30 cellular contexts compared by ENCODE assay signal in genomic region chr3:126503701-126504100, GRCh38. TPM values are rescaled to one million over a fixed set of nuclear protein-coding genes. Genes with fewer than 3 reads are reported as not detected.
"Had no signal": no experiment of that assay in that cellular context is flagged by ENCODE, and none has a peak within 500 bp of the region (broad histone marks: within the 10 kb centered on the region; RNA-seq: fewer than 3 reads in every experiment).

No MANE protein-coding gene starts in this region.

- H3K9me3 ChIP-seq: stomach, suprapubic skin, testis, thoracic aorta, thyroid gland, tibial artery, tibial nerve, transverse colon, upper lobe of left lung, upper lobe of right lung, uterus, vagina had no signal

- H3K36me3 ChIP-seq: stomach, suprapubic skin, thoracic aorta, thyroid gland, tibial artery, tibial nerve, transverse colon, upper lobe of left lung, upper lobe of right lung, uterus, vagina had no signal

- H3K4me1 ChIP-seq: stomach, suprapubic skin, testis, thyroid gland, tibial artery, tibial nerve, transverse colon, upper lobe of left lung, upper lobe of right lung, uterus, vagina had no signal

- H3K27ac ChIP-seq: stomach, suprapubic skin, testis, thoracic aorta, thyroid gland, tibial artery, tibial nerve, transverse colon, upper lobe of left lung, upper lobe of right lung, uterus, vagina had no signal

- H3K4me3 ChIP-seq: stomach, suprapubic skin, testis, thoracic aorta, thyroid gland, tibial artery, tibial nerve, transverse colon, upper lobe of left lung, upper lobe of right lung, uterus, vagina had no signal

- DNase-seq: stimulated activated CD4-positive, alpha-beta T cell treated with anti-CD3 and anti-CD28 coated beads, Interleukin-2, amount 100 ng/mL, for 48 hours; stimulated activated CD4-positive, alpha-beta T cell treated with anti-CD3 and anti-CD28 coated beads, Interleukin-4, amount 100 ng/mL, for 1 hour; stimulated activated CD4-positive, alpha-beta T cell treated with anti-CD3 and anti-CD28 coated beads, Interleukin-4, amount 100 ng/mL, for 24 hours; stimulated activated CD4-positive, alpha-beta T cell treated with anti-CD3 and anti-CD28 coated beads, Interleukin-4, amount 100 ng/mL, for 4 hours; stimulated activated CD8-positive, alpha-beta memory T cell treated with anti-CD3 and anti-CD28 coated beads, Interleukin-4, amount 100 ng/mL, for 48 hours; stimulated activated naive B cell treated with anti-CD40 and anti-IgM and Interleukin-4, amounts not matched to agents 10 μg/mL and 1 μg/mL and 100 μg/mL, for 72 hours; stimulated activated naive CD4-positive, alpha-beta T cell; stimulated activated naive CD4-positive, alpha-beta T cell treated with Interleukin-2 at 50 U/mL for 16 hours; stimulated activated naive CD8-positive, alpha-beta T cell treated with anti-CD3 and anti-CD28 coated beads, Interleukin-15, amount 100 ng/mL, for 72 hours; stimulated activated naive CD8-positive, alpha-beta T cell treated with anti-CD3 and anti-CD28 coated beads, Interleukin-15, Interleukin-2, amounts not matched to agents 100 U/mL and 50 U/mL, for 24 hours; stomach; substantia nigra; testis; thyroid gland; tibial artery; transverse colon; trophoblast cell; upper lobe of left lung; upper lobe of right lung; uterus had no signal

- ATAC-seq: stimulated activated effector memory CD8-positive, alpha-beta T cell treated with anti-CD3 and anti-CD28 coated beads, Interleukin-12 subunit alpha, Interleukin-12 subunit beta, amount 100 ng/mL, for 72 hours; stimulated activated memory B cell treated with anti-CD40 and anti-IgM and Interleukin-4, amounts not matched to agents 10 μg/mL and 1 μg/mL and 100 μg/mL, for 72 hours; stimulated activated naive B cell treated with anti-CD40 and anti-IgM and Interleukin-4, amounts not matched to agents 10 μg/mL and 1 μg/mL and 100 μg/mL, for 72 hours; stimulated activated naive CD8-positive, alpha-beta T cell treated with anti-CD3 and anti-CD28 coated beads, Interleukin-15, amount 100 ng/mL, for 72 hours; stimulated activated naive CD8-positive, alpha-beta T cell treated with anti-CD3 and anti-CD28 coated beads, Interleukin-15, Interleukin-2, amounts not matched to agents 100 U/mL and 50 U/mL, for 24 hours; upper lobe of right lung had no signal

- H3K27me3 ChIP-seq: testis, thyroid gland, upper lobe of left lung, upper lobe of right lung, uterus, vagina had no signal

RNA-seq across cellular contexts. Expression of gene UROC1, which starts 13.9 kb away (rescaled TPM):
- total RNA-seq: stomach, subcutaneous adipose tissue, suprapubic skin, temporal lobe, thoracic aorta, thyroid gland, tibial nerve, transverse colon, upper lobe of left lung, upper lobe of right lung, ureter, urinary bladder, vagina had no signal
- polyA plus RNA-seq: stomach had no signal

RNA-seq across cellular contexts. Expression of gene CHST13, which starts 20.3 kb away (rescaled TPM):
- total RNA-seq: suprapubic skin, temporal lobe, thoracic aorta, ureter had no signal

RNA-seq across cellular contexts. Expression of gene C3orf22, which starts 55.0 kb away (rescaled TPM):
- total RNA-seq: stomach, subcutaneous adipose tissue, suprapubic skin, temporal lobe, thoracic aorta, thyroid gland, tibial nerve, transverse colon, upper lobe of left lung, upper lobe of right lung, ureter, urinary bladder, uterus, vagina had no signal
- polyA plus RNA-seq: stomach, urinary bladder had no signal
